In the genomic region with DNA sequence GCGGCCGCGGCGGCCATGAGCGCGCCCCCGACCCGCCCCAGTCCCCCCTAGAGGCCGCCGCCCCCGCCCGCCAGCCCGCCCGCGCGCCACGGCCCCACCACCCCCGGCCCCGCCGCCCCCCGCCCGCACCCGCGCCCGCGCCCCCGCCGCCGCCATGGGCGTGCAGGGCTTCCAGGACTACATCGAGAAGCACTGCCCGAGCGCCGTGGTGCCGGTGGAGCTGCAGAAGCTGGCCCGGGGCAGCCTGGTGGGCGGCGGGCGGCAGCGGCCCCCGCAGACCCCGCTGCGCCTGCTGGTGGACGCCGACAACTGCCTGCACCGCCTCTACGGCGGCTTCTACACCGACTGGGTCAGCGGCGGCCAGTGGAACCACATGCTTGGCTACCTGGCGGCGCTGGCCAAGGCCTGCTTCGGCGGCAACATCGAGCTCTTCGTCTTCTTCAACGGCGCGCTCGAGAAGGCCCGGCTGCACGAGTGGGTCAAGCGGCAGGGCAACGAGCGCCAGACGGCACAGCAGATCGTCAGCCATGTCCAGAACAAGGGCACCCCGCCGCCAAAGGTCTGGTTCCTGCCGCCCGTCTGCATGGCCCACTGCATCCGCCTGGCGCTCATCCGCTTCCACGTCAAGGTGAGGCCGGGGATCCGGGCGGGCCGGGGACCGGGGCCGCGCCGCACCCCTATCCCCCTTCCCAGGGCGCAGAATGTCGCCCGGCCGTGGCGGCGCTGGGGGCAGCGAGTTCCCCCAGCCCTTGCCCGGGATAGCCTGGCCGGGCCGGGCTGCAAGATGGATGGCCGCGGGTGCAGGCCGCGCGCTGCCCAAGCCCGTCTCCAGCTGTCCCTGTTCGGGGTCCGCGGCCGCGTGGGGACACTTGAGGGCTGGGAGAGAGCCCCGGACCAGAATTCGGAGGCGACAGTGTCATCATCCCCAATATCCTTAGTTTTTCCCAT, we compare ENCODE assay signal across 1 cellular context.
TF ChIP-seq lines count a peak whose summit lies in the region.

No MANE protein-coding gene starts in this region.

TF ChIP-seq in K562, 482 proteins besides CTCF, POLR2A, EP300 and RAD21 (continued from another document and continues in another):
- TF ChIP-seq, protein P1, sequence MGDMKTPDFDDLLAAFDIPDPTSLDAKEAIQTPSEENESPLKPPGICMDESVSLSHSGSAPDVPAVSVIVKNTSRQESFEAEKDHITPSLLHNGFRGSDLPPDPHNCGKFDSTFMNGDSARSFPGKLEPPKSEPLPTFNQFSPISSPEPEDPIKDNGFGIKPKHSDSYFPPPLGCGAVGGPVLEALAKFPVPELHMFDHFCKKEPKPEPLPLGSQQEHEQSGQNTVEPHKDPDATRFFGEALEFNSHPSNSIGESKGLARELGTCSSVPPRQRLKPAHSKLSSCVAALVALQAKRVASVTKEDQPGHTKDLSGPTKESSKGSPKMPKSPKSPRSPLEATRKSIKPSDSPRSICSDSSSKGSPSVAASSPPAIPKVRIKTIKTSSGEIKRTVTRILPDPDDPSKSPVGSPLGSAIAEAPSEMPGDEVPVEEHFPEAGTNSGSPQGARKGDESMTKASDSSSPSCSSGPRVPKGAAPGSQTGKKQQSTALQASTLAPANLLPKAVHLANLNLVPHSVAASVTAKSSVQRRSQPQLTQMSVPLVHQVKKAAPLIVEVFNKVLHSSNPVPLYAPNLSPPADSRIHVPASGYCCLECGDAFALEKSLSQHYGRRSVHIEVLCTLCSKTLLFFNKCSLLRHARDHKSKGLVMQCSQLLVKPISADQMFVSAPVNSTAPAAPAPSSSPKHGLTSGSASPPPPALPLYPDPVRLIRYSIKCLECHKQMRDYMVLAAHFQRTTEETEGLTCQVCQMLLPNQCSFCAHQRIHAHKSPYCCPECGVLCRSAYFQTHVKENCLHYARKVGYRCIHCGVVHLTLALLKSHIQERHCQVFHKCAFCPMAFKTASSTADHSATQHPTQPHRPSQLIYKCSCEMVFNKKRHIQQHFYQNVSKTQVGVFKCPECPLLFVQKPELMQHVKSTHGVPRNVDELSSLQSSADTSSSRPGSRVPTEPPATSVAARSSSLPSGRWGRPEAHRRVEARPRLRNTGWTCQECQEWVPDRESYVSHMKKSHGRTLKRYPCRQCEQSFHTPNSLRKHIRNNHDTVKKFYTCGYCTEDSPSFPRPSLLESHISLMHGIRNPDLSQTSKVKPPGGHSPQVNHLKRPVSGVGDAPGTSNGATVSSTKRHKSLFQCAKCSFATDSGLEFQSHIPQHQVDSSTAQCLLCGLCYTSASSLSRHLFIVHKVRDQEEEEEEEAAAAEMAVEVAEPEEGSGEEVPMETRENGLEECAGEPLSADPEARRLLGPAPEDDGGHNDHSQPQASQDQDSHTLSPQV (IDR thresholded peaks at IDR 0.05), result peak; percentile 51; the same call in 1 of the 2 replicates
- TF ChIP-seq, protein P2, sequence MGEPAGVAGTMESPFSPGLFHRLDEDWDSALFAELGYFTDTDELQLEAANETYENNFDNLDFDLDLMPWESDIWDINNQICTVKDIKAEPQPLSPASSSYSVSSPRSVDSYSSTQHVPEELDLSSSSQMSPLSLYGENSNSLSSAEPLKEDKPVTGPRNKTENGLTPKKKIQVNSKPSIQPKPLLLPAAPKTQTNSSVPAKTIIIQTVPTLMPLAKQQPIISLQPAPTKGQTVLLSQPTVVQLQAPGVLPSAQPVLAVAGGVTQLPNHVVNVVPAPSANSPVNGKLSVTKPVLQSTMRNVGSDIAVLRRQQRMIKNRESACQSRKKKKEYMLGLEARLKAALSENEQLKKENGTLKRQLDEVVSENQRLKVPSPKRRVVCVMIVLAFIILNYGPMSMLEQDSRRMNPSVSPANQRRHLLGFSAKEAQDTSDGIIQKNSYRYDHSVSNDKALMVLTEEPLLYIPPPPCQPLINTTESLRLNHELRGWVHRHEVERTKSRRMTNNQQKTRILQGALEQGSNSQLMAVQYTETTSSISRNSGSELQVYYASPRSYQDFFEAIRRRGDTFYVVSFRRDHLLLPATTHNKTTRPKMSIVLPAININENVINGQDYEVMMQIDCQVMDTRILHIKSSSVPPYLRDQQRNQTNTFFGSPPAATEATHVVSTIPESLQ (CRISPR knock-in tag; IDR thresholded peaks at IDR 0.05), result peak; percentile 75; the same call in 1 of the 2 replicates
- no peak for TF ChIP-seq GATA2 (CRISPR knock-in tag; IDR thresholded peaks at IDR 0.05)
- 0 out of 2 replicates have a peak, but pooled peaks have one; percentile 26 for TF ChIP-seq RB1 (IDR thresholded peaks at IDR 0.05; ENCODE audit: low read depth)
- TF ChIP-seq ZBTB7A (IDR thresholded peaks at IDR 0.05; ENCODE audit: borderline replicate concordance, control insufficient read depth, low read depth, low read length), result 0 out of 2 replicates have a peak, but pooled peaks have one; percentile 34
- TF ChIP-seq SUPT5H (IDR thresholded peaks at IDR 0.05), result peak; percentile 41; the same call in 1 of the 2 replicates
- TF ChIP-seq, protein P3, sequence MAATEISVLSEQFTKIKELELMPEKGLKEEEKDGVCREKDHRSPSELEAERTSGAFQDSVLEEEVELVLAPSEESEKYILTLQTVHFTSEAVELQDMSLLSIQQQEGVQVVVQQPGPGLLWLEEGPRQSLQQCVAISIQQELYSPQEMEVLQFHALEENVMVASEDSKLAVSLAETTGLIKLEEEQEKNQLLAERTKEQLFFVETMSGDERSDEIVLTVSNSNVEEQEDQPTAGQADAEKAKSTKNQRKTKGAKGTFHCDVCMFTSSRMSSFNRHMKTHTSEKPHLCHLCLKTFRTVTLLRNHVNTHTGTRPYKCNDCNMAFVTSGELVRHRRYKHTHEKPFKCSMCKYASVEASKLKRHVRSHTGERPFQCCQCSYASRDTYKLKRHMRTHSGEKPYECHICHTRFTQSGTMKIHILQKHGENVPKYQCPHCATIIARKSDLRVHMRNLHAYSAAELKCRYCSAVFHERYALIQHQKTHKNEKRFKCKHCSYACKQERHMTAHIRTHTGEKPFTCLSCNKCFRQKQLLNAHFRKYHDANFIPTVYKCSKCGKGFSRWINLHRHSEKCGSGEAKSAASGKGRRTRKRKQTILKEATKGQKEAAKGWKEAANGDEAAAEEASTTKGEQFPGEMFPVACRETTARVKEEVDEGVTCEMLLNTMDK (IDR thresholded peaks at IDR 0.05; ENCODE audit: borderline replicate concordance, insufficient read depth, low read depth, low read length, poor library complexity, severe bottlenecking), result no peak
- no peak for TF ChIP-seq HEY1 (CRISPR knock-in tag; IDR thresholded peaks at IDR 0.05; ENCODE audit: borderline replicate concordance)
- TF ChIP-seq SIN3A (IDR thresholded peaks at IDR 0.05; ENCODE audit: borderline replicate concordance in 2 of 2, control insufficient read depth in 1 of 2, low read depth in 2 of 2, low read length in 2 of 2), result 0 out of 4 replicates have a peak, but pooled peaks of 1 of the 2 experiments have one; percentile 19
- peak; percentile 75 for TF ChIP-seq RBFOX2 (IDR thresholded peaks at IDR 0.05; ENCODE audit: low read depth, low read length)
- peak; percentile 40 for TF ChIP-seq RBM22 (IDR thresholded peaks at IDR 0.05; ENCODE audit: low read depth, low read length, poor library complexity, severe bottlenecking)
- peak; percentile 58; the same call in 1 of the 2 replicates for TF ChIP-seq FOXP1 (CRISPR knock-in tag; IDR thresholded peaks at IDR 0.05)
- no peak for TF ChIP-seq HDAC2 (IDR thresholded peaks at IDR 0.05)
- TF ChIP-seq, protein P4, sequence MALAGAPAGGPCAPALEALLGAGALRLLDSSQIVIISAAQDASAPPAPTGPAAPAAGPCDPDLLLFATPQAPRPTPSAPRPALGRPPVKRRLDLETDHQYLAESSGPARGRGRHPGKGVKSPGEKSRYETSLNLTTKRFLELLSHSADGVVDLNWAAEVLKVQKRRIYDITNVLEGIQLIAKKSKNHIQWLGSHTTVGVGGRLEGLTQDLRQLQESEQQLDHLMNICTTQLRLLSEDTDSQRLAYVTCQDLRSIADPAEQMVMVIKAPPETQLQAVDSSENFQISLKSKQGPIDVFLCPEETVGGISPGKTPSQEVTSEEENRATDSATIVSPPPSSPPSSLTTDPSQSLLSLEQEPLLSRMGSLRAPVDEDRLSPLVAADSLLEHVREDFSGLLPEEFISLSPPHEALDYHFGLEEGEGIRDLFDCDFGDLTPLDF (CRISPR knock-in tag; IDR thresholded peaks at IDR 0.05), result 0 out of 2 replicates have a peak, but pooled peaks have one; percentile 39
- TF ChIP-seq, protein P5, sequence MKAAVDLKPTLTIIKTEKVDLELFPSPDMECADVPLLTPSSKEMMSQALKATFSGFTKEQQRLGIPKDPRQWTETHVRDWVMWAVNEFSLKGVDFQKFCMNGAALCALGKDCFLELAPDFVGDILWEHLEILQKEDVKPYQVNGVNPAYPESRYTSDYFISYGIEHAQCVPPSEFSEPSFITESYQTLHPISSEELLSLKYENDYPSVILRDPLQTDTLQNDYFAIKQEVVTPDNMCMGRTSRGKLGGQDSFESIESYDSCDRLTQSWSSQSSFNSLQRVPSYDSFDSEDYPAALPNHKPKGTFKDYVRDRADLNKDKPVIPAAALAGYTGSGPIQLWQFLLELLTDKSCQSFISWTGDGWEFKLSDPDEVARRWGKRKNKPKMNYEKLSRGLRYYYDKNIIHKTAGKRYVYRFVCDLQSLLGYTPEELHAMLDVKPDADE (conservative IDR thresholded peaks at IDR 0.05; ENCODE audit: control insufficient read depth, low read depth, low read length), result 0 out of 2 replicates have a peak, but pooled peaks have one; percentile 4
- TF ChIP-seq, protein P6, sequence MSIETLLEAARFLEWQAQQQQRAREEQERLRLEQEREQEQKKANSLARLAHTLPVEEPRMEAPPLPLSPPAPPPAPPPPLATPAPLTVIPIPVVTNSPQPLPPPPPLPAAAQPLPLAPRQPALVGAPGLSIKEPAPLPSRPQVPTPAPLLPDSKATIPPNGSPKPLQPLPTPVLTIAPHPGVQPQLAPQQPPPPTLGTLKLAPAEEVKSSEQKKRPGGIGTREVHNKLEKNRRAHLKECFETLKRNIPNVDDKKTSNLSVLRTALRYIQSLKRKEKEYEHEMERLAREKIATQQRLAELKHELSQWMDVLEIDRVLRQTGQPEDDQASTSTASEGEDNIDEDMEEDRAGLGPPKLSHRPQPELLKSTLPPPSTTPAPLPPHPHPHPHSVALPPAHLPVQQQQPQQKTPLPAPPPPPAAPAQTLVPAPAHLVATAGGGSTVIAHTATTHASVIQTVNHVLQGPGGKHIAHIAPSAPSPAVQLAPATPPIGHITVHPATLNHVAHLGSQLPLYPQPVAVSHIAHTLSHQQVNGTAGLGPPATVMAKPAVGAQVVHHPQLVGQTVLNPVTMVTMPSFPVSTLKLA (conservative IDR thresholded peaks at IDR 0.05), result peak in 1 of 2 experiments; percentile 51; a peak in 1 of 4 replicates
- no peak for TF ChIP-seq RNF2 (IDR thresholded peaks at IDR 0.05)
- TF ChIP-seq HDAC1 (IDR thresholded peaks at IDR 0.05), result peak in 1 of 2 experiments; percentile 43; a peak in 1 of 4 replicates
- 0 out of 2 replicates have a peak, but pooled peaks have one; percentile 18 for TF ChIP-seq HNRNPL (IDR thresholded peaks at IDR 0.05; ENCODE audit: low read depth, low read length)
- TF ChIP-seq, protein P7, sequence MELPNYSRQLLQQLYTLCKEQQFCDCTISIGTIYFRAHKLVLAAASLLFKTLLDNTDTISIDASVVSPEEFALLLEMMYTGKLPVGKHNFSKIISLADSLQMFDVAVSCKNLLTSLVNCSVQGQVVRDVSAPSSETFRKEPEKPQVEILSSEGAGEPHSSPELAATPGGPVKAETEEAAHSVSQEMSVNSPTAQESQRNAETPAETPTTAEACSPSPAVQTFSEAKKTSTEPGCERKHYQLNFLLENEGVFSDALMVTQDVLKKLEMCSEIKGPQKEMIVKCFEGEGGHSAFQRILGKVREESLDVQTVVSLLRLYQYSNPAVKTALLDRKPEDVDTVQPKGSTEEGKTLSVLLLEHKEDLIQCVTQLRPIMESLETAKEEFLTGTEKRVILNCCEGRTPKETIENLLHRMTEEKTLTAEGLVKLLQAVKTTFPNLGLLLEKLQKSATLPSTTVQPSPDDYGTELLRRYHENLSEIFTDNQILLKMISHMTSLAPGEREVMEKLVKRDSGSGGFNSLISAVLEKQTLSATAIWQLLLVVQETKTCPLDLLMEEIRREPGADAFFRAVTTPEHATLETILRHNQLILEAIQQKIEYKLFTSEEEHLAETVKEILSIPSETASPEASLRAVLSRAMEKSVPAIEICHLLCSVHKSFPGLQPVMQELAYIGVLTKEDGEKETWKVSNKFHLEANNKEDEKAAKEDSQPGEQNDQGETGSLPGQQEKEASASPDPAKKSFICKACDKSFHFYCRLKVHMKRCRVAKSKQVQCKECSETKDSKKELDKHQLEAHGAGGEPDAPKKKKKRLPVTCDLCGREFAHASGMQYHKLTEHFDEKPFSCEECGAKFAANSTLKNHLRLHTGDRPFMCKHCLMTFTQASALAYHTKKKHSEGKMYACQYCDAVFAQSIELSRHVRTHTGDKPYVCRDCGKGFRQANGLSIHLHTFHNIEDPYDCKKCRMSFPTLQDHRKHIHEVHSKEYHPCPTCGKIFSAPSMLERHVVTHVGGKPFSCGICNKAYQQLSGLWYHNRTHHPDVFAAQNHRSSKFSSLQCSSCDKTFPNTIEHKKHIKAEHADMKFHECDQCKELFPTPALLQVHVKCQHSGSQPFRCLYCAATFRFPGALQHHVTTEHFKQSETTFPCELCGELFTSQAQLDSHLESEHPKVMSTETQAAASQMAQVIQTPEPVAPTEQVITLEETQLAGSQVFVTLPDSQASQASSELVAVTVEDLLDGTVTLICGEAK (IDR thresholded peaks at IDR 0.05), result no peak
- TF ChIP-seq, protein P7 (CRISPR knock-in tag; IDR thresholded peaks at IDR 0.05), result no peak
- no peak for TF ChIP-seq JUN (IDR thresholded peaks at IDR 0.05; ENCODE audit: borderline replicate concordance, low read depth, low read length)
- TF ChIP-seq JUN (CRISPR knock-in tag; IDR thresholded peaks at IDR 0.05; ENCODE audit: borderline replicate concordance), result 0 out of 2 replicates have a peak, but pooled peaks have one; percentile 55
- TF ChIP-seq HMGN3 (IDR thresholded peaks at IDR 0.05; ENCODE audit: borderline replicate concordance, extremely low read depth, insufficient read length, low read depth, low read length), result peak; percentile 22
- TF ChIP-seq TCF7L2 (IDR thresholded peaks at IDR 0.05; ENCODE audit: low read depth, low read length), result no peak
- no peak; a peak in 1 of 4 replicates for TF ChIP-seq FOXA3 (CRISPR knock-in tag; conservative IDR thresholded peaks at IDR 0.05 in 1 of 2, IDR thresholded peaks at IDR 0.05 in 1 of 2)
